ENCODE assay signal across 2 cellular contexts in the genomic region with DNA sequence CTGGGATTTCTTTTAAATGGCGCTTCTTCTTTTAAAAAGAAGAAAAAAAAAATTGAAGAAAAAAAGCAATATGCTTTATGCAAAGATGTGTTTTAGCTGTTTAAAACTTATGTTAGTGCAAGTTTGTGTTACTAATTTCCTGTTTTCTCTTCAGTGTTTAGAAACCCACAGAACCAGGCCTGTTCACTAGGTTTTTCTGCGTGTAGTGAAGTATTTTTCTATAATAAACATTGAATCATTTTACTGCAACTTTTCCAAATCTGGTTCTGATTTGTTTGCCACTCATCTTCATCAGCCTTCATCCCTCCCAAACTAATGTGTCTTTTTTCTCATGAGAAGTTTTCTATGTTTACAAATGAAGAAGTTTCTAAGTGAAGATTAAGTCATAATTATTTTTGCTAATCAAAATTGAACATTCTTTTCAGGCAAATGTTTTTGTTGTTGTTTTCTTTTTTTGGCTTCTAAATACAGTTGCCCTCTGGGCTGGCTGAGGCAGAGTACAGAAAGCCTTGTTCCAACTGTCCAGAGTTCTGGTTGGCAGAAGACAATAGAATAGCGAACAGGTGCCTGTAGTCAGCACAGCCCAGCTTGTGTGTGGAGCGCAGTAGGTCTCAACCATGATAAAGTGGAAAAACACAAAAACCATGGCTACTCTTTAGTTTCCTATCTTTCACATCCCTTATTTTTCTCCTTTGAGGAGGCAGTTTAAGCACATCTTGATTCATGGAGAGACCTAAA.
TF ChIP-seq lines count a peak whose summit lies in the region.

No MANE protein-coding gene starts in this region.

TF ChIP-seq in HCT116, 20 proteins besides CTCF, POLR2A, EP300 and RAD21:
- TF ChIP-seq CBX3 (IDR thresholded peaks at IDR 0.05; ENCODE audit: low read depth) (no peak), ZFX (IDR thresholded peaks at IDR 0.05) (no peak), EZH2phosphoT487 (IDR thresholded peaks at IDR 0.05; ENCODE audit: borderline replicate concordance) (no peak), EZH2 (IDR thresholded peaks at IDR 0.05) (no peak), ELF1 (IDR thresholded peaks at IDR 0.05; ENCODE audit: borderline replicate concordance, low read depth) (no peak), JUND (IDR thresholded peaks at IDR 0.05) (no peak), FOSL1 (IDR thresholded peaks at IDR 0.05; ENCODE audit: low read depth) (no peak), POLR2AphosphoS5 (IDR thresholded peaks at IDR 0.05; ENCODE audit: low read depth, low read length) (no peak), TCF7L2 (IDR thresholded peaks at IDR 0.05; ENCODE audit: borderline replicate concordance, extremely low read depth, insufficient read depth, insufficient read length) (no peak), YY1 (IDR thresholded peaks at IDR 0.05; ENCODE audit: extremely low read depth, insufficient replicate concordance, low read depth, low read length) (no peak), EGR1 (IDR thresholded peaks at IDR 0.05; ENCODE audit: low read depth) (no peak), SIN3A (IDR thresholded peaks at IDR 0.05; ENCODE audit: low read depth) (no peak), SRF (IDR thresholded peaks at IDR 0.05; ENCODE audit: low read depth) (no peak), CEBPB (IDR thresholded peaks at IDR 0.05; ENCODE audit: low read depth) (no peak)
- TF ChIP-seq, protein P1, sequence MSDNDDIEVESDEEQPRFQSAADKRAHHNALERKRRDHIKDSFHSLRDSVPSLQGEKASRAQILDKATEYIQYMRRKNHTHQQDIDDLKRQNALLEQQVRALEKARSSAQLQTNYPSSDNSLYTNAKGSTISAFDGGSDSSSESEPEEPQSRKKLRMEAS (IDR thresholded peaks at IDR 0.05) = no peak
- TF ChIP-seq, protein P2, sequence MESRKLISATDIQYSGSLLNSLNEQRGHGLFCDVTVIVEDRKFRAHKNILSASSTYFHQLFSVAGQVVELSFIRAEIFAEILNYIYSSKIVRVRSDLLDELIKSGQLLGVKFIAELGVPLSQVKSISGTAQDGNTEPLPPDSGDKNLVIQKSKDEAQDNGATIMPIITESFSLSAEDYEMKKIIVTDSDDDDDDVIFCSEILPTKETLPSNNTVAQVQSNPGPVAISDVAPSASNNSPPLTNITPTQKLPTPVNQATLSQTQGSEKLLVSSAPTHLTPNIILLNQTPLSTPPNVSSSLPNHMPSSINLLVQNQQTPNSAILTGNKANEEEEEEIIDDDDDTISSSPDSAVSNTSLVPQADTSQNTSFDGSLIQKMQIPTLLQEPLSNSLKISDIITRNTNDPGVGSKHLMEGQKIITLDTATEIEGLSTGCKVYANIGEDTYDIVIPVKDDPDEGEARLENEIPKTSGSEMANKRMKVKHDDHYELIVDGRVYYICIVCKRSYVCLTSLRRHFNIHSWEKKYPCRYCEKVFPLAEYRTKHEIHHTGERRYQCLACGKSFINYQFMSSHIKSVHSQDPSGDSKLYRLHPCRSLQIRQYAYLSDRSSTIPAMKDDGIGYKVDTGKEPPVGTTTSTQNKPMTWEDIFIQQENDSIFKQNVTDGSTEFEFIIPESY (IDR thresholded peaks at IDR 0.05; ENCODE audit: extremely low read depth, insufficient replicate concordance, low read length) = no peak
- TF ChIP-seq, protein P3, sequence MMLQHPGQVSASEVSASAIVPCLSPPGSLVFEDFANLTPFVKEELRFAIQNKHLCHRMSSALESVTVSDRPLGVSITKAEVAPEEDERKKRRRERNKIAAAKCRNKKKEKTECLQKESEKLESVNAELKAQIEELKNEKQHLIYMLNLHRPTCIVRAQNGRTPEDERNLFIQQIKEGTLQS (IDR thresholded peaks at IDR 0.05) = no peak
TF ChIP-seq in HCT116: peak in this region for 0.

TF ChIP-seq in HepG2, 621 proteins besides CTCF, POLR2A, EP300 and RAD21:
- TF ChIP-seq REL (CRISPR knock-in tag; conservative IDR thresholded peaks at IDR 0.05) (no peak), ZNF225 (CRISPR knock-in tag; IDR thresholded peaks at IDR 0.05) (no peak), EED (CRISPR knock-in tag; IDR thresholded peaks at IDR 0.05) (no peak), MIER2 (CRISPR knock-in tag; IDR thresholded peaks at IDR 0.05) (no peak), ATAD3A (CRISPR knock-in tag; IDR thresholded peaks at IDR 0.05) (no peak), ZNF672 (CRISPR knock-in tag; IDR thresholded peaks at IDR 0.05) (no peak), ZNF33A (CRISPR knock-in tag; IDR thresholded peaks at IDR 0.05; ENCODE audit: borderline replicate concordance) (no peak)
TF ChIP-seq in HepG2: peak in this region for 0.
